Comparison of ENCODE assay signal across 1 cellular context in genomic region chr17:75077072-75077489, GRCh38.
A peak's percentile ranks its signal among the peaks of the same experiment; 100 is the strongest.
TF ChIP-seq lines count a peak whose summit lies in the region.

No MANE protein-coding gene starts in this region.

TF ChIP-seq in HepG2, 621 proteins besides CTCF, POLR2A, EP300 and RAD21 (continued from another document and continues in another):
- peak; percentile 47; the same call in 1 of the 2 replicates for TF ChIP-seq HES4 (CRISPR knock-in tag; IDR thresholded peaks at IDR 0.05; ENCODE audit: borderline replicate concordance)
- no peak for TF ChIP-seq ZNF703 (CRISPR knock-in tag; IDR thresholded peaks at IDR 0.05; ENCODE audit: borderline replicate concordance)
- TF ChIP-seq, protein P1, sequence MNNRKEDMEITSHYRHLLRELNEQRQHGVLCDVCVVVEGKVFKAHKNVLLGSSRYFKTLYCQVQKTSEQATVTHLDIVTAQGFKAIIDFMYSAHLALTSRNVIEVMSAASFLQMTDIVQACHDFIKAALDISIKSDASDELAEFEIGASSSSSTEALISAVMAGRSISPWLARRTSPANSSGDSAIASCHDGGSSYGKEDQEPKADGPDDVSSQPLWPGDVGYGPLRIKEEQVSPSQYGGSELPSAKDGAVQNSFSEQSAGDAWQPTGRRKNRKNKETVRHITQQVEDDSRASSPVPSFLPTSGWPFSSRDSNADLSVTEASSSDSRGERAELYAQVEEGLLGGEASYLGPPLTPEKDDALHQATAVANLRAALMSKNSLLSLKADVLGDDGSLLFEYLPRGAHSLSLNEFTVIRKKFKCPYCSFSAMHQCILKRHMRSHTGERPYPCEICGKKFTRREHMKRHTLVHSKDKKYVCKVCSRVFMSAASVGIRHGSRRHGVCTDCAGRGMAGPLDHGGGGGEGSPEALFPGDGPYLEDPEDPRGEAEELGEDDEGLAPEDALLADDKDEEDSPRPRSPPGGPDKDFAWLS (CRISPR knock-in tag; IDR thresholded peaks at IDR 0.05; ENCODE audit: borderline replicate concordance), result no peak; the same call in 1 of the 2 replicates
- TF ChIP-seq CEBPB (IDR thresholded peaks at IDR 0.05; ENCODE audit: borderline replicate concordance, low read depth, low read length), result peak; percentile 76
- no peak for TF ChIP-seq RFX5 (IDR thresholded peaks at IDR 0.05; ENCODE audit: low read depth, low read length)
- TF ChIP-seq KAT8 (CRISPR knock-in tag; IDR thresholded peaks at IDR 0.05), result peak; percentile 67; the same call in 1 of the 2 replicates
- no peak for TF ChIP-seq NFIC (IDR thresholded peaks at IDR 0.05; ENCODE audit: low read length)
- TF ChIP-seq ZNF775 (CRISPR knock-in tag; IDR thresholded peaks at IDR 0.05; ENCODE audit: borderline replicate concordance), result no peak
- TF ChIP-seq, protein P2, sequence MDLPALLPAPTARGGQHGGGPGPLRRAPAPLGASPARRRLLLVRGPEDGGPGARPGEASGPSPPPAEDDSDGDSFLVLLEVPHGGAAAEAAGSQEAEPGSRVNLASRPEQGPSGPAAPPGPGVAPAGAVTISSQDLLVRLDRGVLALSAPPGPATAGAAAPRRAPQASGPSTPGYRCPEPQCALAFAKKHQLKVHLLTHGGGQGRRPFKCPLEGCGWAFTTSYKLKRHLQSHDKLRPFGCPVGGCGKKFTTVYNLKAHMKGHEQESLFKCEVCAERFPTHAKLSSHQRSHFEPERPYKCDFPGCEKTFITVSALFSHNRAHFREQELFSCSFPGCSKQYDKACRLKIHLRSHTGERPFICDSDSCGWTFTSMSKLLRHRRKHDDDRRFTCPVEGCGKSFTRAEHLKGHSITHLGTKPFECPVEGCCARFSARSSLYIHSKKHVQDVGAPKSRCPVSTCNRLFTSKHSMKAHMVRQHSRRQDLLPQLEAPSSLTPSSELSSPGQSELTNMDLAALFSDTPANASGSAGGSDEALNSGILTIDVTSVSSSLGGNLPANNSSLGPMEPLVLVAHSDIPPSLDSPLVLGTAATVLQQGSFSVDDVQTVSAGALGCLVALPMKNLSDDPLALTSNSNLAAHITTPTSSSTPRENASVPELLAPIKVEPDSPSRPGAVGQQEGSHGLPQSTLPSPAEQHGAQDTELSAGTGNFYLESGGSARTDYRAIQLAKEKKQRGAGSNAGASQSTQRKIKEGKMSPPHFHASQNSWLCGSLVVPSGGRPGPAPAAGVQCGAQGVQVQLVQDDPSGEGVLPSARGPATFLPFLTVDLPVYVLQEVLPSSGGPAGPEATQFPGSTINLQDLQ (CRISPR knock-in tag; IDR thresholded peaks at IDR 0.05), result no peak
- no peak; the same call in none of the 2 replicates for TF ChIP-seq HOXA3 (CRISPR knock-in tag; IDR thresholded peaks at IDR 0.05)
- peak; percentile 67 for TF ChIP-seq NCOA2 (CRISPR knock-in tag; IDR thresholded peaks at IDR 0.05)
- peak; percentile 24; the same call in 1 of the 2 replicates for TF ChIP-seq EEA1 (CRISPR knock-in tag; IDR thresholded peaks at IDR 0.05; ENCODE audit: borderline replicate concordance)
- TF ChIP-seq DNMT3B (CRISPR knock-in tag; conservative IDR thresholded peaks at IDR 0.05), result no peak
- no peak for TF ChIP-seq ZNF7 (CRISPR knock-in tag; IDR thresholded peaks at IDR 0.05)
- no peak for TF ChIP-seq CHCHD3 (CRISPR knock-in tag; IDR thresholded peaks at IDR 0.05)
- TF ChIP-seq U2AF1 (optimal IDR thresholded peaks at IDR 0.05; ENCODE audit: low read depth, low read length), result peak; percentile 63
- no peak for TF ChIP-seq ZNF253 (CRISPR knock-in tag; IDR thresholded peaks at IDR 0.05; ENCODE audit: borderline replicate concordance)
- TF ChIP-seq SIX1 (CRISPR knock-in tag; IDR thresholded peaks at IDR 0.05; ENCODE audit: borderline replicate concordance), result no peak
- no peak for TF ChIP-seq BATF2 (CRISPR knock-in tag; IDR thresholded peaks at IDR 0.05)
- TF ChIP-seq, protein P3, sequence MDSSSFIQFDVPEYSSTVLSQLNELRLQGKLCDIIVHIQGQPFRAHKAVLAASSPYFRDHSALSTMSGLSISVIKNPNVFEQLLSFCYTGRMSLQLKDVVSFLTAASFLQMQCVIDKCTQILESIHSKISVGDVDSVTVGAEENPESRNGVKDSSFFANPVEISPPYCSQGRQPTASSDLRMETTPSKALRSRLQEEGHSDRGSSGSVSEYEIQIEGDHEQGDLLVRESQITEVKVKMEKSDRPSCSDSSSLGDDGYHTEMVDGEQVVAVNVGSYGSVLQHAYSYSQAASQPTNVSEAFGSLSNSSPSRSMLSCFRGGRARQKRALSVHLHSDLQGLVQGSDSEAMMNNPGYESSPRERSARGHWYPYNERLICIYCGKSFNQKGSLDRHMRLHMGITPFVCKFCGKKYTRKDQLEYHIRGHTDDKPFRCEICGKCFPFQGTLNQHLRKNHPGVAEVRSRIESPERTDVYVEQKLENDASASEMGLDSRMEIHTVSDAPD (CRISPR knock-in tag; IDR thresholded peaks at IDR 0.05), result no peak
- TF ChIP-seq SMAD3 (CRISPR knock-in tag; IDR thresholded peaks at IDR 0.05), result 0 out of 2 replicates have a peak, but pooled peaks have one; percentile 55
- no peak for TF ChIP-seq CAMTA2 (CRISPR knock-in tag; IDR thresholded peaks at IDR 0.05; ENCODE audit: borderline replicate concordance)
- no peak for TF ChIP-seq ZNF557 (CRISPR knock-in tag; IDR thresholded peaks at IDR 0.05)
- TF ChIP-seq, protein P4, sequence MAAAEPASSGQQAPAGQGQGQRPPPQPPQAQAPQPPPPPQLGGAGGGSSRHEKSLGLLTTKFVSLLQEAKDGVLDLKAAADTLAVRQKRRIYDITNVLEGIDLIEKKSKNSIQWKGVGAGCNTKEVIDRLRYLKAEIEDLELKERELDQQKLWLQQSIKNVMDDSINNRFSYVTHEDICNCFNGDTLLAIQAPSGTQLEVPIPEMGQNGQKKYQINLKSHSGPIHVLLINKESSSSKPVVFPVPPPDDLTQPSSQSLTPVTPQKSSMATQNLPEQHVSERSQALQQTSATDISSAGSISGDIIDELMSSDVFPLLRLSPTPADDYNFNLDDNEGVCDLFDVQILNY (CRISPR knock-in tag; conservative IDR thresholded peaks at IDR 0.05), result no peak
- peak; percentile 99 for TF ChIP-seq ZNF549 (CRISPR knock-in tag; IDR thresholded peaks at IDR 0.05)
- no peak for TF ChIP-seq ZBTB37 (CRISPR knock-in tag; IDR thresholded peaks at IDR 0.05)
- no peak; the same call in 1 of the 2 replicates for TF ChIP-seq KLF15 (CRISPR knock-in tag; IDR thresholded peaks at IDR 0.05; ENCODE audit: borderline replicate concordance)
- TF ChIP-seq ZNF513 (CRISPR knock-in tag; conservative IDR thresholded peaks at IDR 0.05), result 0 out of 2 replicates have a peak, but pooled peaks have one; percentile 11
- TF ChIP-seq ZSCAN29 (CRISPR knock-in tag; conservative IDR thresholded peaks at IDR 0.05), result no peak
- no peak for TF ChIP-seq HCFC1 (IDR thresholded peaks at IDR 0.05; ENCODE audit: low read depth, low read length)
- no peak for TF ChIP-seq TP53 (CRISPR knock-in tag; conservative IDR thresholded peaks at IDR 0.05)
- no peak for TF ChIP-seq FOXA1 (IDR thresholded peaks at IDR 0.05)
- TF ChIP-seq FOXA1 (CRISPR knock-in tag; IDR thresholded peaks at IDR 0.05), result peak; percentile 33; the same call in 1 of the 2 replicates
- peak; percentile 95 for TF ChIP-seq ZNF292 (CRISPR knock-in tag; IDR thresholded peaks at IDR 0.05; ENCODE audit: borderline replicate concordance, low read depth)
- TF ChIP-seq, protein P5, sequence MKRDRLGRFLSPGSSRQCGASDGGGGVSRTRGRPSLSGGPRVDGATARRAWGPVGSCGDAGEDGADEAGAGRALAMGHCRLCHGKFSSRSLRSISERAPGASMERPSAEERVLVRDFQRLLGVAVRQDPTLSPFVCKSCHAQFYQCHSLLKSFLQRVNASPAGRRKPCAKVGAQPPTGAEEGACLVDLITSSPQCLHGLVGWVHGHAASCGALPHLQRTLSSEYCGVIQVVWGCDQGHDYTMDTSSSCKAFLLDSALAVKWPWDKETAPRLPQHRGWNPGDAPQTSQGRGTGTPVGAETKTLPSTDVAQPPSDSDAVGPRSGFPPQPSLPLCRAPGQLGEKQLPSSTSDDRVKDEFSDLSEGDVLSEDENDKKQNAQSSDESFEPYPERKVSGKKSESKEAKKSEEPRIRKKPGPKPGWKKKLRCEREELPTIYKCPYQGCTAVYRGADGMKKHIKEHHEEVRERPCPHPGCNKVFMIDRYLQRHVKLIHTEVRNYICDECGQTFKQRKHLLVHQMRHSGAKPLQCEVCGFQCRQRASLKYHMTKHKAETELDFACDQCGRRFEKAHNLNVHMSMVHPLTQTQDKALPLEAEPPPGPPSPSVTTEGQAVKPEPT (CRISPR knock-in tag; IDR thresholded peaks at IDR 0.05; ENCODE audit: low read depth), result no peak
- TF ChIP-seq FOSL1 (CRISPR knock-in tag; IDR thresholded peaks at IDR 0.05; ENCODE audit: borderline replicate concordance), result no peak
- TF ChIP-seq, protein P6, sequence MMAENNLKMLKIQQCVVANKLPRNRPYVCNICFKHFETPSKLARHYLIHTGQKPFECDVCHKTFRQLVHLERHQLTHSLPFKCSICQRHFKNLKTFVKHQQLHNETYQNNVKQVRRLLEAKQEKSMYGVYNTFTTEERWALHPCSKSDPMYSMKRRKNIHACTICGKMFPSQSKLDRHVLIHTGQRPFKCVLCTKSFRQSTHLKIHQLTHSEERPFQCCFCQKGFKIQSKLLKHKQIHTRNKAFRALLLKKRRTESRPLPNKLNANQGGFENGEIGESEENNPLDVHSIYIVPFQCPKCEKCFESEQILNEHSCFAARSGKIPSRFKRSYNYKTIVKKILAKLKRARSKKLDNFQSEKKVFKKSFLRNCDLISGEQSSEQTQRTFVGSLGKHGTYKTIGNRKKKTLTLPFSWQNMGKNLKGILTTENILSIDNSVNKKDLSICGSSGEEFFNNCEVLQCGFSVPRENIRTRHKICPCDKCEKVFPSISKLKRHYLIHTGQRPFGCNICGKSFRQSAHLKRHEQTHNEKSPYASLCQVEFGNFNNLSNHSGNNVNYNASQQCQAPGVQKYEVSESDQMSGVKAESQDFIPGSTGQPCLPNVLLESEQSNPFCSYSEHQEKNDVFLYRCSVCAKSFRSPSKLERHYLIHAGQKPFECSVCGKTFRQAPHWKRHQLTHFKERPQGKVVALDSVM (CRISPR knock-in tag; IDR thresholded peaks at IDR 0.05), result peak; percentile 70; the same call in 1 of the 2 replicates
- TF ChIP-seq BRF2 (CRISPR knock-in tag; IDR thresholded peaks at IDR 0.05), result no peak
- TF ChIP-seq MLXIP (CRISPR knock-in tag; IDR thresholded peaks at IDR 0.05; ENCODE audit: borderline replicate concordance), result no peak
- TF ChIP-seq FOXO4 (CRISPR knock-in tag; conservative IDR thresholded peaks at IDR 0.05), result no peak
- TF ChIP-seq SOX5 (CRISPR knock-in tag; IDR thresholded peaks at IDR 0.05; ENCODE audit: borderline replicate concordance), result peak; percentile 42; the same call in 1 of the 2 replicates
